Comparison of ENCODE assay signal across 21 cellular contexts in the genomic region with DNA sequence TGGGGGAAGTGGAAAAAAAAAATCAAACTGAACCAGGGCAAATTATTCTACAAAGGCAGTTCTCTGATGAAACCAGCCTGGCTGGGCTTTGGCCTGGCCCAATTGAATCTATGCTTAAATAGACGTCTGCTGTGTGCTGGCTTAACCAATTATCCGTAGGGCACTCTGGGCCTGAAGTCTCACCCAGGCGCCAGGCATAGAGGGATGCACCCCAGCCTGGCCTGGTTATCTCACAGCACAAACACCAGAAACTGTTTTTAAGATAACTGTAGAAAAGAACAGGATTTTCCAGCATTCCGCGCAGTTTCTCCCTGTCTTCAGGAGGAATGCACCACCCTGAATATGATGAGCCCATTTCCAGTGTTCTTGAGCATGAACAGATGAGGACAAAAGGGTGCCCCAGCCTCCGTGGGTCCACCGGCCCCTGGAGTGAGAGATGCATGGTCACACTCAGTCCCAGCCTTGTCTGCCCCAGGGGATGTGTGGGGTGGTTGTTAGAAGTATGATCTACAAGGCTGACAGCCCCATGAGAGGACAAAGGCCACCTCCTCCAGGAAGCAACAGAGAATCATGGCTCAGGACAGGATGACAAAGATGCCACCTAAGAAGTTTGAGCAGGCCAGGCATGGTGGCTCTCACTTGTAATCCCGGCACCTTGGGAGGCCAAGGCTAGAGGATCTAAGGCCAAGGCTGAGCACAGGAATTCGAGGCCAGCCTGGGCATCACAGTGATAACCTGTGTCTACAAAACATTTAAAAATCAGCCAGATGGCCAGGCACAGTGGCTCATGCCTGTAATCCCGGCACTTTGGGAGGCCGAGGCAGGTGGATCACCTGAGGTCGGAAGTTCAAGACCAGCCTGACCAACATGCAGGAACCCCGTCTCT.
"Had no signal": no experiment of that assay in that cellular context is flagged by ENCODE, and none has a peak within 500 bp of the region (broad histone marks: within the 10 kb centered on the region; RNA-seq: fewer than 3 reads in every experiment).

No MANE protein-coding gene starts in this region.

- H3K9me3 ChIP-seq: breast epithelium, lower lobe of right lung, thyroid gland had no signal

- H3K4me3 ChIP-seq: breast epithelium, lower lobe of right lung, thyroid gland had no signal

- H3K27ac ChIP-seq: breast epithelium, lower lobe of right lung, thyroid gland had no signal

- ATAC-seq: foreskin keratinocyte, lower lobe of right lung had no signal

- H3K4me3 Mint-ChIP-seq: activated naive CD8-positive, alpha-beta T cell treated with anti-CD3 and anti-CD28 coated beads for 36 hours; activated T-helper 1 cell treated with anti-CD3 and anti-CD28 coated beads, Interleukin-12 subunit alpha, Interleukin-12 subunit beta, Interleukin-2, Interleukin-4 antibody, amounts not matched to agents 30 ng/mL and 10 ng/mL and 1 ng/mL, durations not matched to agents 14 hours and 24 hours and 36 hours; naive B cell; stimulated activated naive CD8-positive, alpha-beta T cell treated with anti-CD3 and anti-CD28 coated beads, Interleukin-15, Interleukin-2, amounts not matched to agents 100 ng/mL and 50 ng/mL, for 24 hours had no signal

- H3K27ac Mint-ChIP-seq: activated naive CD8-positive, alpha-beta T cell treated with anti-CD3 and anti-CD28 coated beads for 36 hours; activated T-helper 1 cell treated with anti-CD3 and anti-CD28 coated beads, Interleukin-12 subunit alpha, Interleukin-12 subunit beta, Interleukin-2, Interleukin-4 antibody, amounts not matched to agents 30 ng/mL and 10 ng/mL and 1 ng/mL, durations not matched to agents 14 hours and 24 hours and 36 hours; progenitor cell of endocrine pancreas; stimulated activated naive CD8-positive, alpha-beta T cell treated with anti-CD3 and anti-CD28 coated beads, Interleukin-15, Interleukin-2, amounts not matched to agents 100 ng/mL and 50 ng/mL, for 24 hours had no signal

- H3K27me3 ChIP-seq: breast epithelium, foreskin keratinocyte, thyroid gland had no signal

- H3K9me3 Mint-ChIP-seq: activated naive CD8-positive, alpha-beta T cell treated with anti-CD3 and anti-CD28 coated beads for 36 hours; activated T-helper 1 cell treated with anti-CD3 and anti-CD28 coated beads, Interleukin-12 subunit alpha, Interleukin-12 subunit beta, Interleukin-2, Interleukin-4 antibody, amounts not matched to agents 30 ng/mL and 10 ng/mL and 1 ng/mL, durations not matched to agents 14 hours and 24 hours and 36 hours; naive B cell; stimulated activated naive CD8-positive, alpha-beta T cell treated with anti-CD3 and anti-CD28 coated beads, Interleukin-15, Interleukin-2, amounts not matched to agents 100 ng/mL and 50 ng/mL, for 24 hours had no signal

- H3K4me1 ChIP-seq: breast epithelium, foreskin keratinocyte, lower lobe of right lung, thyroid gland had no signal

- H3K36me3 ChIP-seq: breast epithelium, lower lobe of right lung, thyroid gland had no signal

- H3K36me3 Mint-ChIP-seq: activated naive CD8-positive, alpha-beta T cell treated with anti-CD3 and anti-CD28 coated beads for 36 hours had no signal

- DNase-seq: activated CD4-positive, alpha-beta T cell treated with anti-CD3 and anti-CD28 coated beads for 1 hour; activated CD4-positive, alpha-beta T cell treated with anti-CD3 and anti-CD28 coated beads, Interleukin-2, amount 50 U/mL, for 1 hour; activated naive CD4-positive, alpha-beta T cell treated with Interleukin-2 at 50 U/mL for 16 hours; activated naive CD8-positive, alpha-beta T cell treated with anti-CD3 and anti-CD28 coated beads for 36 hours; effector CD4-positive, alpha-beta T cell; foreskin keratinocyte; kidney; mesendoderm; naive B cell; nucleus accumbens; retina; stimulated activated CD4-positive, alpha-beta T cell treated with anti-CD3 and anti-CD28 coated beads, Interleukin-12 subunit alpha, Interleukin-12 subunit beta, amount 100 ng/mL, for 4 hours; stimulated activated CD4-positive, alpha-beta T cell treated with anti-CD3 and anti-CD28 coated beads, Interleukin-4, amount 100 ng/mL, for 4 hours; substantia nigra; T-helper 9 cell; thyroid gland had no signal

- H3K27me3 Mint-ChIP-seq: activated naive CD8-positive, alpha-beta T cell treated with anti-CD3 and anti-CD28 coated beads for 36 hours; naive B cell; progenitor cell of endocrine pancreas; stimulated activated naive CD8-positive, alpha-beta T cell treated with anti-CD3 and anti-CD28 coated beads, Interleukin-15, Interleukin-2, amounts not matched to agents 100 ng/mL and 50 ng/mL, for 24 hours had no signal

- H3K4me1 Mint-ChIP-seq: activated naive CD8-positive, alpha-beta T cell treated with anti-CD3 and anti-CD28 coated beads for 36 hours had no signal
